Comparison of ENCODE assay signal across 1 cellular context in the genomic region with DNA sequence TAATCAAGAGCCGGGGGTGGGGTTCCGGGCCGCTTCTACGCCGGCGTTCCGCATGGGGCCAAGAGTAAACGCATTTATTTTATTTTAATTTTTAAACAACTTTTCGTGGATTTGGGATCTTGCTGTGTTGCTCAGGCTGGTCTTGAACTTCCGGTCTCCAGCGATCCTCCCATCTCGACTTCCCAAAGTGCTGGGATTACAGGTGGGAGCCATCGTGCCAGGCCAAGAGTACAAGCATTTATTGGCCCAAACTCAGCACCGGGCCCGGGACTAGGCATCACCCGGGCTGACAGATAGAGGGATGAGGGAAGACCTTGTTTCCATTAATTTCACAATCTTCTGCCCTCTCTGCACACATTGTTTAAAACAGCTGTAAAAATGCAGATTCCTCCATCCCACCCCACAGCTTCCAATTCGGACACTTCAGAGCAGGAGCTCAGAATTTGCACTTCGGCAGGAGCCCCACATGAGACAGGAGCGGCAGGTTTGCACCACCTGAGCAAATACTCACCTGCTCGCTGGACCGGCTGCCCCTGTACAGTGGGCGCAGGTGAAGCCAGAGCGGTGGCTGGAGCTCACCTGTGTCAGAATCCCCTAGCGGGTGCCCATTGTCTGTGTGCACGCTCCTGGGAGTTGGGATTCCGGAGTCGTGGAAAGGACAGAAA.
TF ChIP-seq lines count a peak whose summit lies in the region.

No MANE protein-coding gene starts in this region.

TF ChIP-seq in HepG2, 621 proteins besides CTCF, POLR2A, EP300 and RAD21 (continued from another document and continues in another):
- TF ChIP-seq ZSCAN5A (CRISPR knock-in tag; IDR thresholded peaks at IDR 0.05; ENCODE audit: borderline replicate concordance) (0 out of 2 replicates have a peak, but pooled peaks have one; percentile 37), PRDM10 (CRISPR knock-in tag; IDR thresholded peaks at IDR 0.05; ENCODE audit: low read depth) (no peak), ZNF33A (CRISPR knock-in tag; IDR thresholded peaks at IDR 0.05; ENCODE audit: borderline replicate concordance) (no peak), ELF3 (CRISPR knock-in tag; IDR thresholded peaks at IDR 0.05) (no peak), SMAD3 (CRISPR knock-in tag; IDR thresholded peaks at IDR 0.05) (no peak), CEBPB (IDR thresholded peaks at IDR 0.05; ENCODE audit: borderline replicate concordance, low read depth, low read length) (peak; percentile 40; the same call in 1 of the 2 replicates), ZNF350 (CRISPR knock-in tag; IDR thresholded peaks at IDR 0.05; ENCODE audit: borderline replicate concordance, low read depth) (no peak), ARNT2 (CRISPR knock-in tag; IDR thresholded peaks at IDR 0.05; ENCODE audit: low read depth) (no peak), SOX13 (IDR thresholded peaks at IDR 0.05) (no peak), SOX13 (CRISPR knock-in tag; conservative IDR thresholded peaks at IDR 0.05 in 1 of 2, IDR thresholded peaks at IDR 0.05 in 1 of 2) (no peak), NR2F6 (IDR thresholded peaks at IDR 0.05) (no peak), NR2F6 (CRISPR knock-in tag; IDR thresholded peaks at IDR 0.05) (no peak), KIAA2018 (CRISPR knock-in tag; IDR thresholded peaks at IDR 0.05; ENCODE audit: borderline replicate concordance) (no peak), ZNF205 (CRISPR knock-in tag; IDR thresholded peaks at IDR 0.05) (0 out of 2 replicates have a peak, but pooled peaks have one; percentile 8), ZNF501 (CRISPR knock-in tag; IDR thresholded peaks at IDR 0.05) (0 out of 2 replicates have a peak, but pooled peaks have one; percentile 28), THYN1 (CRISPR knock-in tag; IDR thresholded peaks at IDR 0.05; ENCODE audit: borderline replicate concordance, low read depth) (peak; percentile 60; the same call in 1 of the 2 replicates), ZNF121 (CRISPR knock-in tag; IDR thresholded peaks at IDR 0.05) (peak; percentile 88), EZH2 (conservative IDR thresholded peaks at IDR 0.05; ENCODE audit: low read depth, low read length) (0 out of 2 replicates have a peak, but pooled peaks have one; percentile 66)
- TF ChIP-seq, protein P1, sequence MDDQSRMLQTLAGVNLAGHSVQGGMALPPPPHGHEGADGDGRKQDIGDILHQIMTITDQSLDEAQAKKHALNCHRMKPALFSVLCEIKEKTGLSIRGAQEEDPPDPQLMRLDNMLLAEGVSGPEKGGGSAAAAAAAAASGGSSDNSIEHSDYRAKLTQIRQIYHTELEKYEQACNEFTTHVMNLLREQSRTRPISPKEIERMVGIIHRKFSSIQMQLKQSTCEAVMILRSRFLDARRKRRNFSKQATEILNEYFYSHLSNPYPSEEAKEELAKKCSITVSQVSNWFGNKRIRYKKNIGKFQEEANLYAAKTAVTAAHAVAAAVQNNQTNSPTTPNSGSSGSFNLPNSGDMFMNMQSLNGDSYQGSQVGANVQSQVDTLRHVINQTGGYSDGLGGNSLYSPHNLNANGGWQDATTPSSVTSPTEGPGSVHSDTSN (CRISPR knock-in tag; IDR thresholded peaks at IDR 0.05; ENCODE audit: borderline replicate concordance) = no peak
- TF ChIP-seq, protein P2, sequence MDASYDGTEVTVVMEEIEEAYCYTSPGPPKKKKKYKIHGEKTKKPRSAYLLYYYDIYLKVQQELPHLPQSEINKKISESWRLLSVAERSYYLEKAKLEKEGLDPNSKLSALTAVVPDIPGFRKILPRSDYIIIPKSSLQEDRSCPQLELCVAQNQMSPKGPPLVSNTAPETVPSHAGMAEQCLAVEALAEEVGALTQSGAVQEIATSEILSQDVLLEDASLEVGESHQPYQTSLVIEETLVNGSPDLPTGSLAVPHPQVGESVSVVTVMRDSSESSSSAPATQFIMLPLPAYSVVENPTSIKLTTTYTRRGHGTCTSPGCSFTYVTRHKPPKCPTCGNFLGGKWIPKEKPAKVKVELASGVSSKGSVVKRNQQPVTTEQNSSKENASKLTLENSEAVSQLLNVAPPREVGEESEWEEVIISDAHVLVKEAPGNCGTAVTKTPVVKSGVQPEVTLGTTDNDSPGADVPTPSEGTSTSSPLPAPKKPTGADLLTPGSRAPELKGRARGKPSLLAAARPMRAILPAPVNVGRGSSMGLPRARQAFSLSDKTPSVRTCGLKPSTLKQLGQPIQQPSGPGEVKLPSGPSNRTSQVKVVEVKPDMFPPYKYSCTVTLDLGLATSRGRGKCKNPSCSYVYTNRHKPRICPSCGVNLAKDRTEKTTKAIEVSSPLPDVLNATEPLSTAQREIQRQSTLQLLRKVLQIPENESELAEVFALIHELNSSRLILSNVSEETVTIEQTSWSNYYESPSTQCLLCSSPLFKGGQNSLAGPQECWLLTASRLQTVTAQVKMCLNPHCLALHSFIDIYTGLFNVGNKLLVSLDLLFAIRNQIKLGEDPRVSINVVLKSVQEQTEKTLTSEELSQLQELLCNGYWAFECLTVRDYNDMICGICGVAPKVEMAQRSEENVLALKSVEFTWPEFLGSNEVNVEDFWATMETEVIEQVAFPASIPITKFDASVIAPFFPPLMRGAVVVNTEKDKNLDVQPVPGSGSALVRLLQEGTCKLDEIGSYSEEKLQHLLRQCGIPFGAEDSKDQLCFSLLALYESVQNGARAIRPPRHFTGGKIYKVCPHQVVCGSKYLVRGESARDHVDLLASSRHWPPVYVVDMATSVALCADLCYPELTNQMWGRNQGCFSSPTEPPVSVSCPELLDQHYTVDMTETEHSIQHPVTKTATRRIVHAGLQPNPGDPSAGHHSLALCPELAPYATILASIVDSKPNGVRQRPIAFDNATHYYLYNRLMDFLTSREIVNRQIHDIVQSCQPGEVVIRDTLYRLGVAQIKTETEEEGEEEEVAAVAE (CRISPR knock-in tag; IDR thresholded peaks at IDR 0.05; ENCODE audit: borderline replicate concordance) = no peak
- TF ChIP-seq, protein P3, sequence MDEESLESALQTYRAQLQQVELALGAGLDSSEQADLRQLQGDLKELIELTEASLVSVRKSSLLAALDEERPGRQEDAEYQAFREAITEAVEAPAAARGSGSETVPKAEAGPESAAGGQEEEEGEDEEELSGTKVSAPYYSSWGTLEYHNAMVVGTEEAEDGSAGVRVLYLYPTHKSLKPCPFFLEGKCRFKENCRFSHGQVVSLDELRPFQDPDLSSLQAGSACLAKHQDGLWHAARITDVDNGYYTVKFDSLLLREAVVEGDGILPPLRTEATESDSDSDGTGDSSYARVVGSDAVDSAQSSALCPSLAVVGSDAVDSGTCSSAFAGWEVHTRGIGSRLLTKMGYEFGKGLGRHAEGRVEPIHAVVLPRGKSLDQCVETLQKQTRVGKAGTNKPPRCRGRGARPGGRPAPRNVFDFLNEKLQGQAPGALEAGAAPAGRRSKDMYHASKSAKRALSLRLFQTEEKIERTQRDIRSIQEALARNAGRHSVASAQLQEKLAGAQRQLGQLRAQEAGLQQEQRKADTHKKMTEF (CRISPR knock-in tag; IDR thresholded peaks at IDR 0.05) = peak; percentile 3; the same call in 1 of the 2 replicates
- TF ChIP-seq, protein P4, sequence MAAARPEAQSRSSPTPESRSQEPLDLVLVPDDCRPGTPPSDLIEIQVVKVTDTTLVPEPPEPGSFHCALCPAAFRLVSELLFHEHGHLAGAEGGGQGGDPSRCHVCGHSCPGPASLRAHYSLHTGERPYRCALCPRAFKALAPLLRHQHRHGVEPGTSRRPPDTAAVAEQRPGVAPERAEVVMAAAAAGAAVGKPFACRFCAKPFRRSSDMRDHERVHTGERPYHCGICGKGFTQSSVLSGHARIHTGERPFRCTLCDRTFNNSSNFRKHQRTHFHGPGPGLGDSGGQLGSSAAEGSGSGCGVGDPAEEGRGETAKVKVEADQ (CRISPR knock-in tag; IDR thresholded peaks at IDR 0.05; ENCODE audit: borderline replicate concordance) = no peak
- TF ChIP-seq, protein P5, sequence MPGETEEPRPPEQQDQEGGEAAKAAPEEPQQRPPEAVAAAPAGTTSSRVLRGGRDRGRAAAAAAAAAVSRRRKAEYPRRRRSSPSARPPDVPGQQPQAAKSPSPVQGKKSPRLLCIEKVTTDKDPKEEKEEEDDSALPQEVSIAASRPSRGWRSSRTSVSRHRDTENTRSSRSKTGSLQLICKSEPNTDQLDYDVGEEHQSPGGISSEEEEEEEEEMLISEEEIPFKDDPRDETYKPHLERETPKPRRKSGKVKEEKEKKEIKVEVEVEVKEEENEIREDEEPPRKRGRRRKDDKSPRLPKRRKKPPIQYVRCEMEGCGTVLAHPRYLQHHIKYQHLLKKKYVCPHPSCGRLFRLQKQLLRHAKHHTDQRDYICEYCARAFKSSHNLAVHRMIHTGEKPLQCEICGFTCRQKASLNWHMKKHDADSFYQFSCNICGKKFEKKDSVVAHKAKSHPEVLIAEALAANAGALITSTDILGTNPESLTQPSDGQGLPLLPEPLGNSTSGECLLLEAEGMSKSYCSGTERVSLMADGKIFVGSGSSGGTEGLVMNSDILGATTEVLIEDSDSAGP (CRISPR knock-in tag; IDR thresholded peaks at IDR 0.05; ENCODE audit: borderline replicate concordance) = peak; percentile 3; the same call in 1 of the 2 replicates
